ENCODE assay signal across 17 cellular contexts in genomic region chr9:99013550-99013949, GRCh38.
DNase-seq lines count a peak whose midpoint lies in the region; ATAC-seq and TF ChIP-seq lines count a peak whose summit lies in the region.
"Had no signal": no experiment of that assay in that cellular context is flagged by ENCODE, and none has a peak within 500 bp of the region (broad histone marks: within the 10 kb centered on the region; RNA-seq: fewer than 3 reads in every experiment).

No MANE protein-coding gene starts in this region.

- peak overlapping the region; percentile 94 for H3K27ac Mint-ChIP-seq in activated naive CD4-positive, alpha-beta T cell treated with anti-CD3 and anti-CD28 coated beads, Interleukin-2, amount 50 U/mL, for 24 hours
- H3K27ac Mint-ChIP-seq: HFFc6 had no signal

- H3K27ac ChIP-seq in SU-DHL-6 (ENCODE audit: low read depth, low read length) (no peak overlapping the region), smooth muscle cell (ENCODE audit: low read depth) (peak overlapping the region; percentile 16)
- H3K27ac ChIP-seq: KMS-11, thoracic aorta had no signal

- peaks cover 6% of the 10 kb centered on the region for H3K36me3 Mint-ChIP-seq in activated naive CD4-positive, alpha-beta T cell treated with anti-CD3 and anti-CD28 coated beads, Interleukin-2, amount 50 U/mL, for 24 hours

- H3K4me1 Mint-ChIP-seq in activated naive CD4-positive, alpha-beta T cell treated with anti-CD3 and anti-CD28 coated beads, Interleukin-2, amount 50 U/mL, for 24 hours: peaks cover 35% of the 10 kb centered on the region

- ATAC-seq in HG03571 (IDR thresholded peaks at IDR 0.05; ENCODE audit: unreplicated experiment): no peak

- 74% methylated on average over 4 of the region's 4 CpGs for WGBS in smooth muscle cell (ENCODE audit: low lambda C conversion rate)

- no peaks in the 10 kb centered on the region for H3K4me1 ChIP-seq in smooth muscle cell (ENCODE audit: low read depth)

- no peak overlapping the region for H3K4me2 ChIP-seq in SU-DHL-6 (ENCODE audit: low read depth, low read length, poor library complexity, severe bottlenecking)
- H3K4me2 ChIP-seq in smooth muscle cell: peak overlapping the region; percentile 14
- H3K4me2 ChIP-seq: KMS-11 had no signal

- H3K27me3 ChIP-seq in SU-DHL-6 (ENCODE audit: low read length) (no peaks in the 10 kb centered on the region; the same call in 1 of the 2 replicates), smooth muscle cell (ENCODE audit: low read depth) (no peaks in the 10 kb centered on the region)

- H4K20me1 ChIP-seq in SU-DHL-6 (ENCODE audit: low read depth, low read length) (no peaks in the 10 kb centered on the region), smooth muscle cell (ENCODE audit: low read depth) (no peaks in the 10 kb centered on the region)

- peak; percentile 31 for DNase-seq in activated CD4-positive, alpha-beta T cell treated with anti-CD3 and anti-CD28 coated beads for 48 hours
- no peak for DNase-seq in activated CD4-positive, alpha-beta T cell treated with anti-CD3 and anti-CD28 coated beads, Interleukin-2, amount 50 U/mL, for 4 hours
- DNase-seq in smooth muscle cell (lab: John Stamatoyannopoulos, UW; ENCODE audit: unreplicated experiment): no peak
- no peak for DNase-seq in cardiac septum (ENCODE audit: low spot score)
- no peak for DNase-seq in COLO668 (lab: John Stamatoyannopoulos, UW; ENCODE audit: unreplicated experiment)
- DNase-seq: activated CD4-positive, CD25-positive, alpha-beta regulatory T cell treated with anti-CD3 and anti-CD28 coated beads, Interleukin-2, amount 50 U/mL, for 72 hours; caudate nucleus; COR-L47; foreskin fibroblast; NCI-H1694; NCI-H526 had no signal

- no peak overlapping the region for H3K9ac ChIP-seq in SU-DHL-6 (ENCODE audit: low read length)
- no peak overlapping the region for H3K9ac ChIP-seq in smooth muscle cell (ENCODE audit: low read depth)
- H3K9ac ChIP-seq: KMS-11 had no signal

- H3K4me3 Mint-ChIP-seq in activated naive CD4-positive, alpha-beta T cell treated with anti-CD3 and anti-CD28 coated beads, Interleukin-2, amount 50 U/mL, for 24 hours: peak overlapping the region; percentile 60
- H3K4me3 Mint-ChIP-seq: HFFc6 had no signal

- H3F3A ChIP-seq in SU-DHL-6 (ENCODE audit: insufficient read depth) (no peaks in the 10 kb centered on the region), smooth muscle cell (ENCODE audit: low read depth) (peaks cover 28% of the 10 kb centered on the region)

- H3K9me3 Mint-ChIP-seq in activated naive CD4-positive, alpha-beta T cell treated with anti-CD3 and anti-CD28 coated beads, Interleukin-2, amount 50 U/mL, for 24 hours: no peaks in the 10 kb centered on the region

- H2AFZ ChIP-seq in SU-DHL-6 (ENCODE audit: low read depth, low read length, severe bottlenecking) (peak overlapping the region; percentile 18), smooth muscle cell (ENCODE audit: low read depth) (no peak overlapping the region)

- intact Hi-C loops in cardiac septum (cut with DNase I): no loop called here

- H3K4me3 ChIP-seq in SU-DHL-6 (ENCODE audit: insufficient read depth, low read length, poor library complexity, severe bottlenecking) (no peak overlapping the region), smooth muscle cell (no peak overlapping the region)
- H3K4me3 ChIP-seq: thoracic aorta had no signal

- no peaks in the 10 kb centered on the region for H3K36me3 ChIP-seq in SU-DHL-6 (ENCODE audit: low read length)
- peaks cover 22% of the 10 kb centered on the region for H3K36me3 ChIP-seq in smooth muscle cell (ENCODE audit: low read depth)
- H3K36me3 ChIP-seq: thoracic aorta had no signal

- no peaks in the 10 kb centered on the region for H3K9me2 ChIP-seq in SU-DHL-6 (replicated peaks; ENCODE audit: insufficient read depth, low read length)

- H3K79me2 ChIP-seq in SU-DHL-6 (ENCODE audit: insufficient read depth, low read length) (no peaks in the 10 kb centered on the region), smooth muscle cell (ENCODE audit: low read depth) (no peaks in the 10 kb centered on the region)

- TF ChIP-seq CTCF in SU-DHL-6 (IDR thresholded peaks at IDR 0.05; ENCODE audit: insufficient read depth, low read length, poor library complexity, severe bottlenecking): no peak
- no peak for TF ChIP-seq CTCF in smooth muscle cell (IDR thresholded peaks at IDR 0.05; ENCODE audit: borderline replicate concordance, insufficient read depth, poor library complexity, severe bottlenecking)

- H3K27me3 Mint-ChIP-seq in activated naive CD4-positive, alpha-beta T cell treated with anti-CD3 and anti-CD28 coated beads, Interleukin-2, amount 50 U/mL, for 24 hours: no peaks in the 10 kb centered on the region

- H3K9me3 ChIP-seq in SU-DHL-6 (ENCODE audit: insufficient read depth, low read length) (peaks cover 18% of the 10 kb centered on the region; the same call in 1 of the 2 replicates), smooth muscle cell (replicated peaks; ENCODE audit: low read depth) (peaks cover 12% of the 10 kb centered on the region)
- H3K9me3 ChIP-seq: thoracic aorta had no signal
